17 cellular contexts compared by ENCODE assay signal in genomic region chr2:38416296-38417036, GRCh38.
"Had no signal": no experiment of that assay in that cellular context is flagged by ENCODE, and none has a peak within 500 bp of the region (broad histone marks: within the 10 kb centered on the region; RNA-seq: fewer than 3 reads in every experiment).

No MANE protein-coding gene starts in this region.

- H3K27me3 ChIP-seq: esophagus muscularis mucosa, right atrium auricular region, sigmoid colon, thyroid gland, uterus had no signal

- H3K27ac Mint-ChIP-seq: dendritic cell treated with granulocyte-macrophage colony-stimulating factor and Interleukin-4, amounts not matched to agents 40 ng/mL and 50 ng/mL, for 4 days; effector memory CD8-positive, alpha-beta T cell; immature natural killer cell; mesothelial cell of epicardium; natural killer cell; type B pancreatic cell had no signal

- H3K27ac ChIP-seq: esophagus muscularis mucosa, right atrium auricular region, sigmoid colon, uterus had no signal

- DNase-seq: effector memory CD8-positive, alpha-beta T cell; immature natural killer cell; kidney; natural killer cell; posterior cingulate gyrus; small intestine; stimulated activated CD4-positive, alpha-beta T cell treated with anti-CD3 and anti-CD28 coated beads, Interleukin-12 subunit alpha, Interleukin-12 subunit beta, amount 100 ng/mL, for 4 hours; stimulated activated naive CD4-positive, alpha-beta T cell treated with Interleukin-2 at 50 U/mL for 16 hours; thyroid gland; uterus had no signal

- H3K36me3 ChIP-seq: esophagus muscularis mucosa, right atrium auricular region, sigmoid colon, thyroid gland, uterus had no signal

- FAIRE-seq: colon, kidney, small intestine had no signal

- ATAC-seq: effector memory CD8-positive, alpha-beta T cell; natural killer cell had no signal

- H3K4me1 ChIP-seq: right atrium auricular region, uterus had no signal

- H3K4me3 ChIP-seq: esophagus muscularis mucosa, right atrium auricular region, sigmoid colon, thyroid gland, uterus had no signal

- H3K9me3 ChIP-seq: thyroid gland, uterus had no signal
